9 cellular contexts compared by ENCODE assay signal in genomic region chr19:55459950-55460657, GRCh38. TPM values are rescaled to one million over a fixed set of nuclear protein-coding genes. Genes with fewer than 3 reads are reported as not detected.
DNase-seq lines count a peak whose midpoint lies in the region; TF ChIP-seq lines count a peak whose summit lies in the region.
"Had no signal": no experiment of that assay in that cellular context is flagged by ENCODE, and none has a peak within 500 bp of the region (broad histone marks: within the 10 kb centered on the region; RNA-seq: fewer than 3 reads in every experiment).

No MANE protein-coding gene starts in this region.

- no peaks in the 10 kb centered on the region for H3K9me3 Mint-ChIP-seq in endothelial cell (ENCODE audit: unreplicated experiment)

- H3K4me2 ChIP-seq in OCI-LY3 (ENCODE audit: low read length) (peak overlapping the region; percentile 82; the same call in 1 of the 2 replicates), parathyroid adenoma (ENCODE audit: low read length) (peak overlapping the region; percentile 87)

- H3K36me3 Mint-ChIP-seq in endothelial cell (ENCODE audit: low read depth, unreplicated experiment): no peaks in the 10 kb centered on the region

- H3K4me1 ChIP-seq in ES-I3 (ENCODE audit: insufficient read depth, low read length) (peaks cover 13% of the 10 kb centered on the region), OCI-LY3 (ENCODE audit: low read length) (peaks cover 11% of the 10 kb centered on the region), parathyroid adenoma (peaks cover 4% of the 10 kb centered on the region)

- no peaks in the 10 kb centered on the region for H3K9me3 ChIP-seq in ES-I3 (ENCODE audit: control insufficient read depth, insufficient read depth, low read length)
- no peaks in the 10 kb centered on the region for H3K9me3 ChIP-seq in OCI-LY3 (ENCODE audit: insufficient read depth, low read length)
- H3K9me3 ChIP-seq in parathyroid adenoma (ENCODE audit: control insufficient read depth, low read length): no peaks in the 10 kb centered on the region

- H4K20me1 ChIP-seq in OCI-LY3 (ENCODE audit: insufficient read depth, low read length): no peaks in the 10 kb centered on the region

- H2AFZ ChIP-seq in OCI-LY3 (ENCODE audit: low read depth, low read length) (no peak overlapping the region), parathyroid adenoma (peak overlapping the region; percentile 77)

- no peaks in the 10 kb centered on the region for H3K4me1 Mint-ChIP-seq in endothelial cell (ENCODE audit: unreplicated experiment)

- H3K9ac ChIP-seq in ES-I3 (ENCODE audit: low read depth, low read length): peak overlapping the region; percentile 62; the same call in 1 of the 2 replicates
- no peak overlapping the region for H3K9ac ChIP-seq in OCI-LY3 (ENCODE audit: low read length)
- no peak overlapping the region for H3K9ac ChIP-seq in parathyroid adenoma

- H3K4me3 ChIP-seq in OCI-LY3 (ENCODE audit: low read length): peak overlapping the region; percentile 96; the same call in 1 of the 2 replicates
- peak overlapping the region; percentile 84 for H3K4me3 ChIP-seq in parathyroid adenoma (ENCODE audit: low read depth, low read length)

- H3K4me3 Mint-ChIP-seq in endothelial cell (ENCODE audit: unreplicated experiment): peak overlapping the region; percentile 90

- H3K27me3 Mint-ChIP-seq in endothelial cell (ENCODE audit: unreplicated experiment): peaks cover 11% of the 10 kb centered on the region

- no peak for DNase-seq in endothelial cell (ENCODE audit: low spot score)
- no peak for DNase-seq in GM19238 (ENCODE audit: insufficient read length, low spot score)
- DNase-seq in hypothalamus (lab: John Stamatoyannopoulos, UW): no peak
- DNase-seq in SHP77 treated with DMSO at 0.1 percent for 48 hours (lab: John Stamatoyannopoulos, UW): no peak
- no peak for DNase-seq in glomerular visceral epithelial cell (ENCODE audit: extremely low spot score)

- H3K27ac Mint-ChIP-seq in endothelial cell (ENCODE audit: unreplicated experiment): peak overlapping the region; percentile 43

- 0 out of 2 replicates have a peak, but pooled peaks cover 3% of the 10 kb centered on the region for H3K79me2 ChIP-seq in OCI-LY3 (ENCODE audit: low read length)
- no peaks in the 10 kb centered on the region for H3K79me2 ChIP-seq in parathyroid adenoma

- TF ChIP-seq CTCF in OCI-LY3 (IDR thresholded peaks at IDR 0.05; ENCODE audit: low read depth, low read length) (no peak), endothelial cell (IDR thresholded peaks at IDR 0.05; ENCODE audit: unreplicated experiment) (no peak), parathyroid adenoma (IDR thresholded peaks at IDR 0.05) (no peak)

- no peak overlapping the region for H3K27ac ChIP-seq in OCI-LY3 (ENCODE audit: low read length)
- peak overlapping the region; percentile 96 for H3K27ac ChIP-seq in parathyroid adenoma

- no peaks in the 10 kb centered on the region for H3K36me3 ChIP-seq in ES-I3 (ENCODE audit: insufficient read depth, low read length)
- H3K36me3 ChIP-seq in OCI-LY3 (replicated peaks; ENCODE audit: low read depth, low read length): no peaks in the 10 kb centered on the region
- H3K36me3 ChIP-seq in parathyroid adenoma (ENCODE audit: control insufficient read depth, insufficient read depth, low read length): no peaks in the 10 kb centered on the region

- H3K27me3 ChIP-seq in OCI-LY3 (ENCODE audit: low read depth, low read length): no peaks in the 10 kb centered on the region
- H3K27me3 ChIP-seq in parathyroid adenoma (ENCODE audit: control insufficient read depth, insufficient read depth, low read length): no peaks in the 10 kb centered on the region

RNA-seq across cellular contexts. Expression of gene ISOC2, which starts 1.3 kb away (rescaled TPM):
- 20.2 TPM for total RNA-seq in endothelial cell (ENCODE audit: unreplicated experiment)

RNA-seq across cellular contexts. Expression of gene C19orf85, which starts 4.4 kb away (rescaled TPM):
- total RNA-seq in endothelial cell (ENCODE audit: unreplicated experiment): not detected
- total RNA-seq: LHCN-M2 had no signal

RNA-seq across cellular contexts. Expression of gene ZNF628, which starts 16.3 kb away (rescaled TPM):
- total RNA-seq in endothelial cell (ENCODE audit: unreplicated experiment): 8.7 TPM

RNA-seq across cellular contexts. Expression of gene SHISA7, which starts 17.0 kb away (rescaled TPM):
- total RNA-seq in endothelial cell (ENCODE audit: unreplicated experiment): not detected

RNA-seq across cellular contexts. Expression of gene NAT14, which starts 24.9 kb away (rescaled TPM):
- 37.7 TPM for total RNA-seq in endothelial cell (ENCODE audit: unreplicated experiment)
